ENCODE assay signal across 22 cellular contexts in the genomic region with DNA sequence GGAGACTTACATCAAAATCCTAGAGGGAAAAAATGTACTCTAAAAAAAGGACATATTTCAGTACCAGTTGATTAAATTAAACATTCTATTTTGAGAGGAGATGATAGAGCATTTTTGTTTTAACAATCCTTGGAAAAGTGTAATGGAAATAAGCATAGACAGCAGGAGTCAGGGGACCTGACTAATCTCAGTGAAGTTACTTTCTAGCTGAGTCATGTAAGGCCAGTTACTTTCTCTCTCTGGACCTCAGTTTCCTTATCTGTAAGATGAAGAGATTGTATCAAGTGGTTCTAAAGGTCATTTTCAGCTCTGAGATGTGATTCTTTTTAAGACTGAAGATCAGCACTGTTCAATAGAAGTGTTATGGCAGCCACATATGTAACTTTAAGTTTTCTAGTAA. TPM values are rescaled to one million over a fixed set of nuclear protein-coding genes. Genes with fewer than 3 reads are reported as not detected.
DNase-seq lines count a peak whose midpoint lies in the region; FAIRE-seq lines count a peak whose summit lies in the region.
"Had no signal": no experiment of that assay in that cellular context is flagged by ENCODE, and none has a peak within 500 bp of the region (broad histone marks: within the 10 kb centered on the region; RNA-seq: fewer than 3 reads in every experiment).

No MANE protein-coding gene starts in this region.

- H2BK5ac ChIP-seq in mesenchymal stem cell (ENCODE audit: low read depth, low read length, poor library complexity, severe bottlenecking) = no peak overlapping the region

- no peak overlapping the region for H2BK12ac ChIP-seq in mesenchymal stem cell (ENCODE audit: low read length in 2 of 2)

- no peak overlapping the region for H3K4me3 Mint-ChIP-seq in activated CD4-positive, alpha-beta T cell treated with anti-CD3 and anti-CD28 coated beads, Interleukin-2, amount 10 ng/mL, durations not matched to agents 24 days and 14 days
- H3K4me3 Mint-ChIP-seq in activated naive CD4-positive, alpha-beta T cell treated with anti-CD3 and anti-CD28 coated beads for 36 hours = no peak overlapping the region
- H3K4me3 Mint-ChIP-seq: dendritic cell treated with granulocyte-macrophage colony-stimulating factor and Interleukin-4, amounts not matched to agents 40 ng/mL and 50 ng/mL, for 4 days; naive thymus-derived CD8-positive, alpha-beta T cell; T-cell had no signal

- peaks cover 3% of the 10 kb centered on the region for H3K27me3 Mint-ChIP-seq in activated CD4-positive, alpha-beta T cell treated with anti-CD3 and anti-CD28 coated beads, Interleukin-2, amount 10 ng/mL, durations not matched to agents 24 days and 14 days
- no peaks in the 10 kb centered on the region for H3K27me3 Mint-ChIP-seq in activated naive CD4-positive, alpha-beta T cell treated with anti-CD3 and anti-CD28 coated beads for 36 hours (ENCODE audit: low read depth)
- H3K27me3 Mint-ChIP-seq: dendritic cell treated with granulocyte-macrophage colony-stimulating factor and Interleukin-4, amounts not matched to agents 40 ng/mL and 50 ng/mL, for 4 days; naive thymus-derived CD8-positive, alpha-beta T cell; T-cell had no signal

- H3K27me3 ChIP-seq in mesenchymal stem cell (ENCODE audit: control insufficient read depth in 1 of 2, insufficient read depth in 1 of 2, low read length in 2 of 2) (no peaks in the 10 kb centered on the region), H7 (ENCODE audit: control insufficient read depth, insufficient read depth, low read length) (no peaks in the 10 kb centered on the region)
- H3K27me3 ChIP-seq: BLaER1, body of pancreas, spleen had no signal

- H3K36me3 ChIP-seq in mesenchymal stem cell (ENCODE audit: control insufficient read depth in 1 of 2, insufficient read depth in 2 of 2, low read depth in 1 of 2, low read length in 2 of 2) (peaks cover 0 to 3% of the 10 kb centered on the region in 2 experiments), H7 (replicated peaks; ENCODE audit: control insufficient read depth, insufficient read depth, low read length) (no peaks in the 10 kb centered on the region)
- H3K36me3 ChIP-seq: spleen had no signal

- no peak overlapping the region for H3K4me3 ChIP-seq in mesenchymal stem cell (ENCODE audit: insufficient read depth in 1 of 2, low read depth in 1 of 2, low read length in 2 of 2)
- no peak overlapping the region for H3K4me3 ChIP-seq in H7 (ENCODE audit: insufficient read depth, low read depth, low read length)
- H3K4me3 ChIP-seq: BLaER1, body of pancreas, lung, psoas muscle, spleen had no signal

- no peak overlapping the region for H3K4me2 ChIP-seq in mesenchymal stem cell (ENCODE audit: low read length, poor library complexity, severe bottlenecking)
- H3K4me2 ChIP-seq: BLaER1 had no signal

- H3K79me1 ChIP-seq in mesenchymal stem cell (replicated peaks; ENCODE audit: low read length, poor library complexity, severe bottlenecking) = peaks cover 9% of the 10 kb centered on the region

- H3K4ac ChIP-seq in mesenchymal stem cell (ENCODE audit: low read depth in 1 of 2, low read length in 2 of 2) = no peak overlapping the region

- H3K27ac ChIP-seq in mesenchymal stem cell (ENCODE audit: low read length, poor library complexity, severe bottlenecking) = no peak overlapping the region
- H3K27ac ChIP-seq: BLaER1, body of pancreas, epithelial cell of prostate, psoas muscle, spleen had no signal

- CTCF ChIA-PET in activated naive CD4-positive, alpha-beta T cell treated with anti-CD3 and anti-CD28 coated beads for 36 hours (lab: Charles Lee) = interaction anchor here (1.0 kb wide), 2 partner anchors 19 to 21 kb away, joined by 3 to 4 read pairs; no protein-coding TSS in a partner anchor

- peak; percentile 11 for DNase-seq in EL
- DNase-seq in M059J (ENCODE audit: low read depth) = peak; percentile 6
- peak; percentile 5 for DNase-seq in dermis blood vessel endothelial cell
- DNase-seq in mesenchymal stem cell = peak; percentile 30
- no peak for DNase-seq in HTR-8/SVneo (ENCODE audit: insufficient read length, low spot score)
- DNase-seq in H7 = no peak
- DNase-seq in activated CD4-positive, alpha-beta T cell treated with anti-CD3 and anti-CD28 coated beads, Interleukin-2, amount 10 ng/mL, durations not matched to agents 24 days and 14 days = no peak
- DNase-seq in activated naive CD4-positive, alpha-beta T cell treated with anti-CD3 and anti-CD28 coated beads for 36 hours = no peak
- DNase-seq: activated CD4-positive, alpha-beta T cell treated with anti-CD3 and anti-CD28 coated beads, Interleukin-2, amount 50 U/mL, for 4 hours; activated naive CD4-positive, alpha-beta T cell treated with Interleukin-2 at 50 U/mL for 16 hours; activated T-cell treated with anti-CD3 and anti-CD28 coated beads for 4 hours; DMS 273 treated with DMSO at 0.1 percent for 48 hours; naive thymus-derived CD8-positive, alpha-beta T cell; NCI-H524; spleen; T-cell had no signal

- H3K4me1 Mint-ChIP-seq in activated CD4-positive, alpha-beta T cell treated with anti-CD3 and anti-CD28 coated beads, Interleukin-2, amount 10 ng/mL, durations not matched to agents 24 days and 14 days = peaks cover 5% of the 10 kb centered on the region
- H3K4me1 Mint-ChIP-seq in activated naive CD4-positive, alpha-beta T cell treated with anti-CD3 and anti-CD28 coated beads for 36 hours (ENCODE audit: low read depth) = peaks cover 5% of the 10 kb centered on the region

- H3K23ac ChIP-seq in mesenchymal stem cell (ENCODE audit: low read length in 2 of 2) = no peak overlapping the region

- no peak overlapping the region for H3K14ac ChIP-seq in mesenchymal stem cell (ENCODE audit: low read length in 2 of 2)

- no peak for FAIRE-seq in HTR-8/SVneo (lab: Jason Lieb, UNC)

- H2AFZ ChIP-seq in mesenchymal stem cell (ENCODE audit: low read depth, low read length) = no peak overlapping the region

- H3K9me3 ChIP-seq in mesenchymal stem cell (ENCODE audit: control insufficient read depth, low read length) = no peaks in the 10 kb centered on the region
- H3K9me3 ChIP-seq: BLaER1, body of pancreas, psoas muscle, spleen had no signal

- H2BK120ac ChIP-seq in mesenchymal stem cell (ENCODE audit: low read depth, low read length) = no peak overlapping the region

- no peak overlapping the region for H4K8ac ChIP-seq in mesenchymal stem cell (ENCODE audit: low read length)

- H3K27ac Mint-ChIP-seq in activated CD4-positive, alpha-beta T cell treated with anti-CD3 and anti-CD28 coated beads, Interleukin-2, amount 10 ng/mL, durations not matched to agents 24 days and 14 days = no peak overlapping the region
- no peak overlapping the region for H3K27ac Mint-ChIP-seq in activated naive CD4-positive, alpha-beta T cell treated with anti-CD3 and anti-CD28 coated beads for 36 hours
- H3K27ac Mint-ChIP-seq: dendritic cell treated with granulocyte-macrophage colony-stimulating factor and Interleukin-4, amounts not matched to agents 40 ng/mL and 50 ng/mL, for 4 days; naive thymus-derived CD8-positive, alpha-beta T cell; T-cell had no signal

- no peak overlapping the region for H4K91ac ChIP-seq in mesenchymal stem cell (ENCODE audit: low read length)

- intact Hi-C loops in activated CD4-positive, alpha-beta T cell treated with anti-CD3 and anti-CD28 coated beads, Interleukin-2, amount 10 ng/mL, durations not matched to agents 24 days and 14 days (cut with micrococcal nuclease) = no loop called here
- intact Hi-C loops in activated naive CD4-positive, alpha-beta T cell treated with anti-CD3 and anti-CD28 coated beads for 36 hours (cut with micrococcal nuclease) = no loop called here

- H2AK5ac ChIP-seq in mesenchymal stem cell (ENCODE audit: low read length, severe bottlenecking) = no peak overlapping the region

- H2BK15ac ChIP-seq in mesenchymal stem cell (ENCODE audit: low read depth, poor library complexity, severe bottlenecking) = no peak overlapping the region

- H3K4me1 ChIP-seq in mesenchymal stem cell (ENCODE audit: control insufficient read depth, insufficient read depth, low read depth, low read length) = no peaks in the 10 kb centered on the region
- H3K4me1 ChIP-seq: BLaER1, spleen had no signal

- no peak overlapping the region for H3K18ac ChIP-seq in mesenchymal stem cell (ENCODE audit: low read depth in 1 of 2, low read length in 2 of 2)

- peak overlapping the region; percentile 49 for H3K9ac ChIP-seq in mesenchymal stem cell (ENCODE audit: low read length)
- H3K9ac ChIP-seq: BLaER1 had no signal

- H3K36me3 Mint-ChIP-seq in activated CD4-positive, alpha-beta T cell treated with anti-CD3 and anti-CD28 coated beads, Interleukin-2, amount 10 ng/mL, durations not matched to agents 24 days and 14 days (ENCODE audit: low read depth) = peaks cover 2% of the 10 kb centered on the region
- H3K36me3 Mint-ChIP-seq in activated naive CD4-positive, alpha-beta T cell treated with anti-CD3 and anti-CD28 coated beads for 36 hours (ENCODE audit: low read depth) = peaks cover 3% of the 10 kb centered on the region

- H3K9me3 Mint-ChIP-seq in activated CD4-positive, alpha-beta T cell treated with anti-CD3 and anti-CD28 coated beads, Interleukin-2, amount 10 ng/mL, durations not matched to agents 24 days and 14 days = no peaks in the 10 kb centered on the region
- no peaks in the 10 kb centered on the region for H3K9me3 Mint-ChIP-seq in activated naive CD4-positive, alpha-beta T cell treated with anti-CD3 and anti-CD28 coated beads for 36 hours
- H3K9me3 Mint-ChIP-seq: dendritic cell treated with granulocyte-macrophage colony-stimulating factor and Interleukin-4, amounts not matched to agents 40 ng/mL and 50 ng/mL, for 4 days; naive thymus-derived CD8-positive, alpha-beta T cell; T-cell had no signal

RNA-seq across cellular contexts. Expression of a gene that starts 44.1 kb away (rescaled TPM):
- 21.7 and 32.4 TPM in 2 replicates for total RNA-seq in M059J (2014; rRNA removed; shearing (Covaris generic))
- 28.0 and 41.9 TPM in 2 replicates for total RNA-seq in dermis blood vessel endothelial cell
- 12.8 TPM for polyA plus RNA-seq in mesenchymal stem cell (2013, experiment 1 of 2)
- 12.5 TPM for polyA plus RNA-seq in mesenchymal stem cell (2013, experiment 2 of 2)
- total RNA-seq in H7 (2014; rRNA removed; shearing (Covaris generic)) = 12.8 and 13.9 TPM in 2 replicates
- 35.2 and 38.4 TPM in 2 replicates for total RNA-seq in activated CD4-positive, alpha-beta T cell treated with anti-CD3 and anti-CD28 coated beads, Interleukin-2, amount 10 ng/mL, durations not matched to agents 24 days and 14 days
- 10 to 100 TPM; 24.9 to 28.4 TPM for total RNA-seq in activated naive CD4-positive, alpha-beta T cell treated with anti-CD3 and anti-CD28 coated beads for 36 hours

RNA-seq across cellular contexts. Expression of a gene that starts 44.4 kb away (rescaled TPM):
- 39.0 and 40.1 TPM in 2 replicates for total RNA-seq in M059J (2014; rRNA removed; shearing (Covaris generic))
- 28.4 and 36.6 TPM in 2 replicates for total RNA-seq in dermis blood vessel endothelial cell
- 17.5 TPM for polyA plus RNA-seq in mesenchymal stem cell (2013, experiment 1 of 2)
- polyA plus RNA-seq in mesenchymal stem cell (2013, experiment 2 of 2) = 17.1 TPM
- 12.3 and 14.3 TPM in 2 replicates for total RNA-seq in H7 (2014; rRNA removed; shearing (Covaris generic))
- 45.5 and 47.7 TPM in 2 replicates for total RNA-seq in activated CD4-positive, alpha-beta T cell treated with anti-CD3 and anti-CD28 coated beads, Interleukin-2, amount 10 ng/mL, durations not matched to agents 24 days and 14 days
- 10 to 100 TPM; 37.8 to 39.0 TPM for total RNA-seq in activated naive CD4-positive, alpha-beta T cell treated with anti-CD3 and anti-CD28 coated beads for 36 hours

Comparison
In these comparisons a context has a peak if more than half of its experiments do, and no peak if none do; other contexts are left out.
1. DNase-seq: peak in EL (single experiment), M059J (single experiment), dermis blood vessel endothelial cell (single experiment) and mesenchymal stem cell (single experiment); none in HTR-8/SVneo (single experiment), H7 (single experiment), activated CD4-positive, alpha-beta T cell treated with anti-CD3 and anti-CD28 coated beads, Interleukin-2, amount 10 ng/mL, durations not matched to agents 24 days and 14 days (single experiment) and activated naive CD4-positive, alpha-beta T cell treated with anti-CD3 and anti-CD28 coated beads for 36 hours (single experiment).